ENCODE assay signal across 2 cellular contexts in genomic region chr16:88810868-88811599, GRCh38.
TF ChIP-seq lines count a peak whose summit lies in the region.

No MANE protein-coding gene starts in this region.

TF ChIP-seq in GM23338, 12 proteins besides CTCF, POLR2A, EP300 and RAD21 (continued from another document):
- TF ChIP-seq ZNF462 (CRISPR knock-in tag; IDR thresholded peaks at IDR 0.05) (no peak), EZH2phosphoT487 (IDR thresholded peaks at IDR 0.05; ENCODE audit: unreplicated experiment) (no peak), ZNF331 (CRISPR knock-in tag; IDR thresholded peaks at IDR 0.05; ENCODE audit: low read depth) (no peak), REST (IDR thresholded peaks at IDR 0.05; ENCODE audit: unreplicated experiment) (no peak), STAT1 (IDR thresholded peaks at IDR 0.05; ENCODE audit: unreplicated experiment) (no peak), EZH2 (IDR thresholded peaks at IDR 0.05; ENCODE audit: low read depth, unreplicated experiment) (no peak), NANOG (IDR thresholded peaks at IDR 0.05; ENCODE audit: borderline replicate concordance) (no peak), ETS1 (IDR thresholded peaks at IDR 0.05) (no peak), ZNF114 (CRISPR knock-in tag; IDR thresholded peaks at IDR 0.05) (no peak)

TF ChIP-seq in SK-N-SH, 30 proteins besides CTCF, POLR2A, EP300 and RAD21 (continued from another document):
- TF ChIP-seq IRF3 (IDR thresholded peaks at IDR 0.05; ENCODE audit: low read depth, low read length) (no peak), USF2 (IDR thresholded peaks at IDR 0.05; ENCODE audit: borderline replicate concordance, low read depth, low read length) (peak; percentile 81), ELF1 (IDR thresholded peaks at IDR 0.05) (peak; percentile 97), NRF1 (IDR thresholded peaks at IDR 0.05; ENCODE audit: low read depth, low read length) (peak; percentile 68), MAX (IDR thresholded peaks at IDR 0.05; ENCODE audit: low read depth) (peak; percentile 94), CHD2 (IDR thresholded peaks at IDR 0.05; ENCODE audit: low read length, partially characterized antibody) (peak; percentile 16)
